18 cellular contexts compared by ENCODE assay signal in the genomic region with DNA sequence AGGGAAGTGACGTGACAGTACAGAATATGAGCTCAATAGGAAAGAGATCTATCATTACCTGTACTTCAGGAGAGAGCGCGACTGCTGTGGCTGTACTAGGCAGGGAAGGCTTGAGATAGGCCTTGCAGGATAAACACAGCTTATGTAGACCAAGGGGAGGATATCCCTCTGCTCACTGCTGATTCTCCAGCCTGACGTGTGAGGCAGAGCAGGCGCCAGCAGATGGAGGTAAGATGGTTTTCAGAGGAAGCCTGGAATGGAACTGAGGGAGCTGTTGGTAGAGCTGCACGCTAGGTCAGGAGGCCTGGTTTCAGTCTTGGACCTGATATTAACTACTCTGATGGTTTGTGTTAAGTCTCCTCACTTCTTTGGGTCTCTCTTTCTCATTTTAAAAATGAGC.
DNase-seq lines count a peak whose midpoint lies in the region; ATAC-seq and TF ChIP-seq lines count a peak whose summit lies in the region.
"Had no signal": no experiment of that assay in that cellular context is flagged by ENCODE, and none has a peak within 500 bp of the region (broad histone marks: within the 10 kb centered on the region; RNA-seq: fewer than 3 reads in every experiment).

No MANE protein-coding gene starts in this region.

- no peak overlapping the region for H4K8ac ChIP-seq in H9 (replicated peaks; ENCODE audit: insufficient read length, low read depth, low read length)

- H3K18ac ChIP-seq in H9 (ENCODE audit: insufficient read length, low read depth, low read length) = no peak overlapping the region

- no peak overlapping the region for H2BK120ac ChIP-seq in H9 (ENCODE audit: low read depth, low read length, poor library complexity, severe bottlenecking)

- no peak overlapping the region for H2BK5ac ChIP-seq in H9 (ENCODE audit: insufficient read length, low read length)

- no peaks in the 10 kb centered on the region for H3K27me3 Mint-ChIP-seq in H9 (ENCODE audit: low read depth)
- peaks cover 6% of the 10 kb centered on the region for H3K27me3 Mint-ChIP-seq in endodermal cell (ENCODE audit: insufficient read depth)
- no peaks in the 10 kb centered on the region for H3K27me3 Mint-ChIP-seq in mesothelial cell of epicardium (ENCODE audit: low read depth)

- DNase-seq in NCI-H82 (lab: John Stamatoyannopoulos, UW) (peak; percentile 14), NCI-H82 treated with DMSO at 0.1 percent for 48 hours (lab: John Stamatoyannopoulos, UW; ENCODE audit: unreplicated experiment) (no peak), H9 (peak; percentile 40), endodermal cell (peak; percentile 64), mesothelial cell of epicardium (ENCODE audit: low spot score in 2 of 2, unreplicated experiment in 2 of 2) (no peak), PC-9 (no peak)
- DNase-seq: DMS153, HCEC 1CT, MM.1S, NCI-H187, NCI-H2081 treated with DMSO at 0.1 percent for 48 hours, NCI-H524 treated with DMSO at 0.1 percent for 48 hours, NCI-H774, SJCRH30 had no signal

- H3K23me2 ChIP-seq in H9 (ENCODE audit: insufficient read length, low read depth, low read length, poor library complexity, severe bottlenecking) = no peaks in the 10 kb centered on the region

- no peak overlapping the region for H3K56ac ChIP-seq in H9 (ENCODE audit: insufficient read length, low read depth, low read length)

- POLR2A ChIA-PET in PC-9 (lab: Charles Lee; ENCODE audit: unreplicated experiment) = no interaction called here

- 0 out of 5 replicates have a peak, but pooled peaks cover 0 to 3% of the 10 kb centered on the region in 2 experiments for H3K9me3 Mint-ChIP-seq in H9
- H3K9me3 Mint-ChIP-seq in endodermal cell = peaks cover 6% of the 10 kb centered on the region
- H3K9me3 Mint-ChIP-seq in mesothelial cell of epicardium = peaks cover 16% of the 10 kb centered on the region

- H3K79me1 ChIP-seq in H9 (ENCODE audit: insufficient read depth, low read depth, low read length, poor library complexity, severe bottlenecking) = no peaks in the 10 kb centered on the region

- no TSS peak for BruUV-seq in PC-9 (replicated peaks; lab: Mats Ljungman, UMichigan)

- H4K91ac ChIP-seq in H9 (ENCODE audit: insufficient read length, low read depth, low read length) = no peak overlapping the region

- CTCF ChIA-PET in PC-9 (lab: Charles Lee) = no interaction called here

- H3K9ac ChIP-seq in H9 (ENCODE audit: extremely low read depth, insufficient read length, low read length) (no peak overlapping the region), endodermal cell (ENCODE audit: extremely low read depth, low read length, poor library complexity, severe bottlenecking) (no peak overlapping the region)
- H3K9ac ChIP-seq: GM23248, KMS-11 had no signal

- H3K4me2 ChIP-seq in H9 (ENCODE audit: insufficient read depth, insufficient read length, low read length) (no peak overlapping the region), PC-9 (no peak overlapping the region)
- H3K4me2 ChIP-seq: KMS-11 had no signal

- H3K36me3 Mint-ChIP-seq in H9 (ENCODE audit: insufficient read depth in 1 of 3, low read depth in 3 of 3) = 0 out of 7 replicates have a peak, but pooled peaks cover 0 to 1% (median 0%) of the 10 kb centered on the region in 3 experiments
- no peaks in the 10 kb centered on the region for H3K36me3 Mint-ChIP-seq in endodermal cell (ENCODE audit: low read depth)
- H3K36me3 Mint-ChIP-seq in mesothelial cell of epicardium = no peaks in the 10 kb centered on the region
- H3K36me3 Mint-ChIP-seq: IgD-negative memory B cell had no signal

- TF ChIP-seq CTCF in H9 (conservative IDR thresholded peaks at IDR 0.05) (0 out of 3 replicates have a peak, but pooled peaks have one; percentile 18), endodermal cell (conservative IDR thresholded peaks at IDR 0.05) (peak; percentile 52), mesothelial cell of epicardium (IDR thresholded peaks at IDR 0.05; ENCODE audit: unreplicated experiment) (no peak), PC-9 (conservative IDR thresholded peaks at IDR 0.05) (no peak)

- H3K4me3 Mint-ChIP-seq in H9 (no peak overlapping the region), endodermal cell (no peak overlapping the region), mesothelial cell of epicardium (no peak overlapping the region)

- H2BK20ac ChIP-seq in H9 (ENCODE audit: low read depth, low read length, poor library complexity, severe bottlenecking) = no peak overlapping the region

- no peak overlapping the region for H2BK12ac ChIP-seq in H9 (ENCODE audit: insufficient read length, low read depth, low read length)

- intact Hi-C loops in PC-9 (cut with micrococcal nuclease; ENCODE audit: unreplicated experiment) = no loop called here

- H3K27ac Mint-ChIP-seq in H9 = no peak overlapping the region; a peak in 1 of 7 replicates
- no peak overlapping the region for H3K27ac Mint-ChIP-seq in endodermal cell
- H3K27ac Mint-ChIP-seq in mesothelial cell of epicardium = peak overlapping the region; percentile 48

- H3K4me1 Mint-ChIP-seq in H9 (peaks cover 9 to 17% of the 10 kb centered on the region in 2 experiments; a peak in 3 of 4 replicates), endodermal cell (peaks cover 7% of the 10 kb centered on the region), mesothelial cell of epicardium (peaks cover 54% of the 10 kb centered on the region)
- H3K4me1 Mint-ChIP-seq: IgD-negative memory B cell had no signal

- no peaks in the 10 kb centered on the region for H3K9me2 ChIP-seq in PC-9 (ENCODE audit: insufficient read depth)

- H3K9me3 ChIP-seq in H9 (ENCODE audit: control insufficient read depth, low read depth, low read length) = no peaks in the 10 kb centered on the region
- peaks cover 6% of the 10 kb centered on the region for H3K9me3 ChIP-seq in endodermal cell (ENCODE audit: control insufficient read depth, low read length)
- no peaks in the 10 kb centered on the region for H3K9me3 ChIP-seq in PC-9 (ENCODE audit: insufficient read depth, low read depth)
- H3K9me3 ChIP-seq: SJCRH30 had no signal

- no peak overlapping the region for H3T11ph ChIP-seq in H9 (ENCODE audit: low read length)

- H3K4me3 ChIP-seq in endodermal cell (ENCODE audit: low read length) (no peak overlapping the region), PC-9 (no peak overlapping the region)
- H3K4me3 ChIP-seq: GM23248, SJCRH30 had no signal

- no peak for ATAC-seq in HG03159 (IDR thresholded peaks at IDR 0.05; ENCODE audit: unreplicated experiment)

- H3K27me3 ChIP-seq in H9 (ENCODE audit: insufficient read depth, low read length) (no peaks in the 10 kb centered on the region), endodermal cell (ENCODE audit: control insufficient read depth, insufficient read depth, low read length, poor library complexity, severe bottlenecking) (no peaks in the 10 kb centered on the region), PC-9 (ENCODE audit: insufficient read depth, low read depth) (0 out of 2 replicates have a peak, but pooled peaks cover 3% of the 10 kb centered on the region)

- no peak overlapping the region for H3K4ac ChIP-seq in H9 (ENCODE audit: low read depth, low read length)

- H2AFZ ChIP-seq in H9 (ENCODE audit: low read length) (no peak overlapping the region), PC-9 (no peak overlapping the region)

- H3K23ac ChIP-seq in H9 (ENCODE audit: insufficient read length, low read depth, low read length) = no peak overlapping the region

- H3F3A ChIP-seq in PC-9 (ENCODE audit: insufficient read depth, low read depth) = no peaks in the 10 kb centered on the region

- H3K14ac ChIP-seq in H9 (ENCODE audit: insufficient read depth, low read length) = no peak overlapping the region

- H4K5ac ChIP-seq in H9 (ENCODE audit: insufficient read length, low read depth, low read length) = no peak overlapping the region

- no peaks in the 10 kb centered on the region for H4K20me1 ChIP-seq in H9 (ENCODE audit: control insufficient read depth, insufficient read depth, insufficient read length)
- no peaks in the 10 kb centered on the region for H4K20me1 ChIP-seq in PC-9 (ENCODE audit: insufficient read depth)

- H3K27ac ChIP-seq in H9 (ENCODE audit: insufficient read length, low read depth, low read length) = no peak overlapping the region
- no peak overlapping the region for H3K27ac ChIP-seq in endodermal cell (ENCODE audit: low read depth, low read length)
- H3K27ac ChIP-seq in PC-9 = no peak overlapping the region
- H3K27ac ChIP-seq: GM23248, KMS-11, SJCRH30 had no signal

- no CpG with 5 or more reads among the region's 6 CpGs for WGBS in H9 (ENCODE audit: extremely low coverage, insufficient read length, low lambda C conversion rate)
- WGBS in endodermal cell (ENCODE audit: insufficient coverage in 1 of 2, insufficient read length in 1 of 2), 2 experiments = 87 to 91% methylated on average over 4 to 6 of the region's 6 CpGs

- H3K79me2 ChIP-seq in H9 (ENCODE audit: insufficient read depth, low read length) (no peaks in the 10 kb centered on the region), PC-9 (ENCODE audit: low read depth) (no peaks in the 10 kb centered on the region)

- H3K4me1 ChIP-seq in H9 (ENCODE audit: insufficient read depth, low read length) (no peaks in the 10 kb centered on the region), endodermal cell (ENCODE audit: control insufficient read depth, insufficient read depth, low read length) (peaks cover 3% of the 10 kb centered on the region), PC-9 (replicated peaks; ENCODE audit: insufficient read depth) (no peaks in the 10 kb centered on the region)
- H3K4me1 ChIP-seq: SJCRH30 had no signal

- H2AK5ac ChIP-seq in H9 (ENCODE audit: insufficient read length, low read length) = no peak overlapping the region

- H3K36me3 ChIP-seq in endodermal cell (ENCODE audit: control insufficient read depth, insufficient read depth, low read length) = no peaks in the 10 kb centered on the region
- no peaks in the 10 kb centered on the region for H3K36me3 ChIP-seq in PC-9 (ENCODE audit: low read depth)
- H3K36me3 ChIP-seq: SJCRH30 had no signal

- H2BK15ac ChIP-seq in H9 (ENCODE audit: low read depth, low read length) = no peak overlapping the region

Comparison
In these comparisons a context has a peak if more than half of its experiments do, and no peak if none do; other contexts are left out.
1. DNase-seq: peak in NCI-H82 (single experiment), H9 (single experiment) and endodermal cell (single experiment); none in NCI-H82 treated with DMSO at 0.1 percent for 48 hours (single experiment), mesothelial cell of epicardium (0 of 2) and PC-9 (0 of 2).
2. CTCF ChIP-seq: peak in H9 (single experiment) and endodermal cell (single experiment); none in mesothelial cell of epicardium (single experiment) and PC-9 (single experiment).